ENCODE assay signal across 13 cellular contexts in genomic region chr13:114102521-114103288, GRCh38. TPM values are rescaled to one million over a fixed set of nuclear protein-coding genes. Genes with fewer than 3 reads are reported as not detected.
DNase-seq lines count a peak whose midpoint lies in the region; ATAC-seq and TF ChIP-seq lines count a peak whose summit lies in the region.
"Had no signal": no experiment of that assay in that cellular context is flagged by ENCODE, and none has a peak within 500 bp of the region (broad histone marks: within the 10 kb centered on the region; RNA-seq: fewer than 3 reads in every experiment).

No MANE protein-coding gene starts in this region.

- no peak overlapping the region for H3K4me3 Mint-ChIP-seq in activated T-cell treated with anti-CD3 and anti-CD28 coated beads, Interleukin-2, amount 50 U/mL, for 24 hours
- H3K4me3 Mint-ChIP-seq in central memory CD8-positive, alpha-beta T cell = peak overlapping the region; percentile 36

- no peak overlapping the region for H3K4me3 ChIP-seq in upper lobe of left lung
- H3K4me3 ChIP-seq: K562 had no signal

- ATAC-seq in central memory CD8-positive, alpha-beta T cell (replicated peaks; ENCODE audit: extremely low read depth, poor library complexity, severe bottlenecking) = no peak
- ATAC-seq in upper lobe of left lung (ENCODE audit: low FRiP score in 2 of 2) (no peak), GM21528 (IDR thresholded peaks at IDR 0.05; ENCODE audit: low FRiP score, unreplicated experiment) (no peak)
- ATAC-seq: activated CD4-positive, CD25-positive, alpha-beta regulatory T cell treated with anti-CD3 and anti-CD28 coated beads, Interleukin-2, amount 50 U/mL, for 24 hours; K562 had no signal

- peak overlapping the region; percentile 83 for H3K27ac Mint-ChIP-seq in activated T-cell treated with anti-CD3 and anti-CD28 coated beads, Interleukin-2, amount 50 U/mL, for 24 hours
- H3K27ac Mint-ChIP-seq in central memory CD8-positive, alpha-beta T cell (ENCODE audit: low read depth) = peak overlapping the region; percentile 29

- TF ChIP-seq POLR2A in upper lobe of left lung (IDR thresholded peaks at IDR 0.05) = no peak

- TF ChIP-seq CTCF in upper lobe of left lung (IDR thresholded peaks at IDR 0.05) = no peak

- WGBS in upper lobe of left lung, 2 donors = 92 to 97% methylated on average over 19 to 25 of the region's 29 CpGs

- no peak for TF ChIP-seq EP300 in upper lobe of left lung (IDR thresholded peaks at IDR 0.05)

- no peaks in the 10 kb centered on the region for H3K36me3 ChIP-seq in upper lobe of left lung

- H3K27me3 ChIP-seq in upper lobe of left lung = no peaks in the 10 kb centered on the region

- H3K27me3 Mint-ChIP-seq in activated T-cell treated with anti-CD3 and anti-CD28 coated beads, Interleukin-2, amount 50 U/mL, for 24 hours = no peaks in the 10 kb centered on the region
- no peaks in the 10 kb centered on the region for H3K27me3 Mint-ChIP-seq in central memory CD8-positive, alpha-beta T cell

- H3K36me3 Mint-ChIP-seq in activated T-cell treated with anti-CD3 and anti-CD28 coated beads, Interleukin-2, amount 50 U/mL, for 24 hours (ENCODE audit: low read depth) = peaks cover 34% of the 10 kb centered on the region
- peaks cover 45% of the 10 kb centered on the region for H3K36me3 Mint-ChIP-seq in central memory CD8-positive, alpha-beta T cell (ENCODE audit: insufficient read depth)

- H3K4me1 Mint-ChIP-seq in activated T-cell treated with anti-CD3 and anti-CD28 coated beads, Interleukin-2, amount 50 U/mL, for 24 hours (ENCODE audit: low read depth) = peaks cover 64% of the 10 kb centered on the region
- H3K4me1 Mint-ChIP-seq in central memory CD8-positive, alpha-beta T cell = peaks cover 62% of the 10 kb centered on the region

- H3K4me1 ChIP-seq in upper lobe of left lung = peaks cover 0 to 44% (median 14%) of the 10 kb centered on the region in 4 donors

- no peaks in the 10 kb centered on the region for H3K9me3 Mint-ChIP-seq in activated T-cell treated with anti-CD3 and anti-CD28 coated beads, Interleukin-2, amount 50 U/mL, for 24 hours
- H3K9me3 Mint-ChIP-seq in central memory CD8-positive, alpha-beta T cell = no peaks in the 10 kb centered on the region

- DNase-seq in activated T-cell treated with anti-CD3 and anti-CD28 coated beads, Interleukin-2, amount 50 U/mL, for 24 hours = peak; percentile 30
- DNase-seq in activated T-cell treated with anti-CD3 and anti-CD28 coated beads for 4 hours (no peak), mesenteric fat pad (ENCODE audit: low spot score) (peak; percentile 88), upper lobe of left lung (peak; percentile 18 to 78), nucleus accumbens (lab: John Stamatoyannopoulos, UW) (no peak), NCI-H1417 (lab: John Stamatoyannopoulos, UW) (no peak)
- no peak for DNase-seq in central memory CD8-positive, alpha-beta T cell (ENCODE audit: low spot score in 2 of 2)
- DNase-seq: activated gamma-delta T cell, DMS153, NCI-H146 had no signal

- no peak overlapping the region for H3K27ac ChIP-seq in upper lobe of left lung

- no peaks in the 10 kb centered on the region for H3K9me3 ChIP-seq in upper lobe of left lung

RNA-seq across cellular contexts. Expression of gene RASA3, which starts 29.7 kb away (rescaled TPM):
- total RNA-seq in mesenteric fat pad (102 TPM), upper lobe of left lung (10 to 100 TPM; 11.4 to 52.4 (median 18.4) TPM)

Comparison
In these comparisons a context has a peak if more than half of its experiments do, and no peak if none do; other contexts are left out.
1. DNase-seq: peak in activated T-cell treated with anti-CD3 and anti-CD28 coated beads, Interleukin-2, amount 50 U/mL, for 24 hours (single experiment), mesenteric fat pad (single experiment) and upper lobe of left lung (2 of 2); none in activated T-cell treated with anti-CD3 and anti-CD28 coated beads for 4 hours (single experiment), central memory CD8-positive, alpha-beta T cell (0 of 2), nucleus accumbens (0 of 56) and NCI-H1417 (0 of 3).